In the genomic region with DNA sequence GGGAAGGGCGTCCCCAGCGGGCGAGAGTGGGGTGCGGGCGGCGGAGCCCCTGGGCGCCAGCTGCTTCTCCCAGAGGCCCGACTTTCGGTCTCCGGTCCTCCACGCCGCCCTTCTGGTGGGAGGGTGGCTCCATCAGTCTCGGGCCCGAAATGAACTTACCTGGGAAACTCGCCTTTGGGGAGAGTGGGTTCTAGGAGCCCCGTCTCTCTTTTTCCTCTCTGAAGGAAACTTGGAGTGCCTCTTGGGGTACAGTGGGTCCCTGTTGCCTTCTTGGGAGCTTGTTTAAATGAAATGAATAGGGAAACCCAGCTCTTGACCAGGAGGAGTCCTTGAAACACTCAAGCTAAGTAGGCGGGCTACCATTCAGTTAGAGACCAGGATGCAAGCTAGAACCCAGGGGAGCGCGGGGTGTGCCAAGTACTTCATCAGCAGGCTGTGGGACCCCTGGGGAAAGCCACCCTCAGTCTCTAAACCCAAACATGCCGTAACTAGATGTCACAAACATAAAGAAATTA, we compare ENCODE assay signal across 8 cellular contexts. TPM values are rescaled to one million over a fixed set of nuclear protein-coding genes. Genes with fewer than 3 reads are reported as not detected.
DNase-seq lines count a peak whose midpoint lies in the region; ATAC-seq, FAIRE-seq and TF ChIP-seq lines count a peak whose summit lies in the region.

No MANE protein-coding gene starts in this region.

- peak overlapping the region; percentile 44 to 70 (median 65); a peak in 5 of 6 replicates for H3K4me3 ChIP-seq in HepG2 (replicated peaks in 1 of 3; ENCODE audit: insufficient read depth in 1 of 3, low read depth in 2 of 3, low read length in 3 of 3)

- TF ChIP-seq CTCF in HepG2 (CRISPR knock-in tag; IDR thresholded peaks at IDR 0.05) (no peak), type B pancreatic cell (conservative IDR thresholded peaks at IDR 0.05) (peak; percentile 30)

- intact Hi-C loops in activated naive CD4-positive, alpha-beta T cell treated with anti-CD3 and anti-CD28 coated beads for 36 hours (cut with micrococcal nuclease): loop anchor here (1.0 kb wide), 1 partner anchor 199 kb away; no protein-coding TSS in a partner anchor
- intact Hi-C loops in HepG2 (cut with micrococcal nuclease; ENCODE audit: unreplicated experiment): no loop called here

- no peak overlapping the region for H3K27ac ChIP-seq in HepG2 (ENCODE audit: extremely low read length, insufficient read depth, low read length)

- peak; percentile 7 for ATAC-seq in HepG2

- no peaks in the 10 kb centered on the region for H3K9me3 Mint-ChIP-seq in activated naive CD4-positive, alpha-beta T cell treated with anti-CD3 and anti-CD28 coated beads for 36 hours
- no peaks in the 10 kb centered on the region for H3K9me3 Mint-ChIP-seq in activated naive CD8-positive, alpha-beta T cell treated with anti-CD3 and anti-CD28 coated beads for 36 hours
- no peaks in the 10 kb centered on the region for H3K9me3 Mint-ChIP-seq in type B pancreatic cell

- peaks cover 17% of the 10 kb centered on the region for H3K4me1 ChIP-seq in HepG2 (ENCODE audit: insufficient read depth, low read length)

- H3K27ac Mint-ChIP-seq in activated naive CD4-positive, alpha-beta T cell treated with anti-CD3 and anti-CD28 coated beads for 36 hours: no peak overlapping the region
- no peak overlapping the region for H3K27ac Mint-ChIP-seq in activated naive CD8-positive, alpha-beta T cell treated with anti-CD3 and anti-CD28 coated beads for 36 hours
- H3K27ac Mint-ChIP-seq in type B pancreatic cell: no peak overlapping the region

- H3K36me3 ChIP-seq in HepG2 (replicated peaks in 1 of 2; ENCODE audit: control insufficient read depth in 1 of 2, insufficient read depth in 2 of 2, low read length in 2 of 2): no peaks in the 10 kb centered on the region

- TF ChIP-seq RAD21 in HepG2 (CRISPR knock-in tag; IDR thresholded peaks at IDR 0.05): no peak

- H3K4me3 Mint-ChIP-seq in activated naive CD4-positive, alpha-beta T cell treated with anti-CD3 and anti-CD28 coated beads for 36 hours: peak overlapping the region; percentile 86
- peak overlapping the region; percentile 84 for H3K4me3 Mint-ChIP-seq in activated naive CD8-positive, alpha-beta T cell treated with anti-CD3 and anti-CD28 coated beads for 36 hours
- H3K4me3 Mint-ChIP-seq in type B pancreatic cell: peak overlapping the region; percentile 95

- no peak for FAIRE-seq in HepG2 (lab: Jason Lieb, UNC)

- TF ChIP-seq EP300 in HepG2 (IDR thresholded peaks at IDR 0.05; ENCODE audit: low read depth in 2 of 2, low read length in 2 of 2) (no peak), HepG2 (CRISPR knock-in tag; IDR thresholded peaks at IDR 0.05; ENCODE audit: borderline replicate concordance) (no peak)

- no peak overlapping the region for H2AFZ ChIP-seq in HepG2 (ENCODE audit: low read length)

- peaks cover 9 to 37% of the 10 kb centered on the region in 2 experiments for H3K27me3 ChIP-seq in HepG2 (ENCODE audit: control insufficient read depth in 1 of 2, insufficient read depth in 2 of 2, low read length in 2 of 2)

- in situ Hi-C loops in HepG2 (cut with HindIII; ENCODE audit: extremely low pct_ligation_motif_present, low pct_unique_long_range_greater_than_20kb): no loop called here

- no peaks in the 10 kb centered on the region for H3K9me3 ChIP-seq in HepG2 (ENCODE audit: low read length)

- no peak for TF ChIP-seq POLR2A in HepG2 (IDR thresholded peaks at IDR 0.05; ENCODE audit: insufficient read depth in 1 of 2, low read depth in 2 of 2, low read length in 2 of 2)
- no peak for TF ChIP-seq POLR2A in erythroblast (IDR thresholded peaks at IDR 0.05; ENCODE audit: low read length)

- H3K9ac ChIP-seq in HepG2 (ENCODE audit: insufficient read depth, low read depth, low read length): no peak overlapping the region; the same call in 1 of the 2 replicates

- peak overlapping the region; percentile 77 for H3K4me2 ChIP-seq in HepG2 (ENCODE audit: low read depth, low read length)

- POLR2A ChIA-PET in HepG2 (lab: Yijun Ruan, JAX): no interaction called here

- CTCF ChIA-PET in activated naive CD4-positive, alpha-beta T cell treated with anti-CD3 and anti-CD28 coated beads for 36 hours (lab: Charles Lee): interaction anchor here (0.6 to 1.5 kb wide), 8 partner anchors 15 to 515 kb away, joined by 3 to 6 read pairs (median 3); partner anchors contain the start of gene BCAP29
- CTCF ChIA-PET in HepG2 (lab: Yijun Ruan, JAX; ENCODE audit: low intra/inter-chr PET ratio, low total read pairs): no interaction called here

- no peaks in the 10 kb centered on the region for H3K36me3 Mint-ChIP-seq in activated naive CD4-positive, alpha-beta T cell treated with anti-CD3 and anti-CD28 coated beads for 36 hours (ENCODE audit: low read depth)
- H3K36me3 Mint-ChIP-seq in activated naive CD8-positive, alpha-beta T cell treated with anti-CD3 and anti-CD28 coated beads for 36 hours: no peaks in the 10 kb centered on the region
- no peaks in the 10 kb centered on the region for H3K36me3 Mint-ChIP-seq in type B pancreatic cell

- H3K4me1 Mint-ChIP-seq in activated naive CD4-positive, alpha-beta T cell treated with anti-CD3 and anti-CD28 coated beads for 36 hours (ENCODE audit: low read depth): peaks cover 26% of the 10 kb centered on the region
- H3K4me1 Mint-ChIP-seq in activated naive CD8-positive, alpha-beta T cell treated with anti-CD3 and anti-CD28 coated beads for 36 hours: peaks cover 32% of the 10 kb centered on the region
- no peaks in the 10 kb centered on the region for H3K4me1 Mint-ChIP-seq in type B pancreatic cell (ENCODE audit: unreplicated experiment)

- BruUV-seq in HepG2 (replicated peaks; lab: Mats Ljungman, UMichigan): no TSS peak

- 10% methylated on average over 10 of the region's 20 CpGs for WGBS in HepG2 (ENCODE audit: low lambda C conversion rate)

- no peak for DNase-seq in activated naive CD4-positive, alpha-beta T cell treated with anti-CD3 and anti-CD28 coated beads for 36 hours
- DNase-seq in activated naive CD4-positive, alpha-beta T cell treated with anti-CD3 and anti-CD28 coated beads, Interleukin-2, amount 50 U/mL, for 16 hours: no peak
- no peak for DNase-seq in activated naive CD8-positive, alpha-beta T cell treated with anti-CD3 and anti-CD28 coated beads for 36 hours
- no peak for DNase-seq in HepG2 (ENCODE audit: low spot score)
- DNase-seq in type B pancreatic cell (ENCODE audit: extremely low spot score, unreplicated experiment): no peak
- DNase-seq in NCI-H446 (lab: John Stamatoyannopoulos, UW): no peak
- no peak for DNase-seq in GM03348 (ENCODE audit: low spot score)
- DNase-seq in erythroblast (lab: John Stamatoyannopoulos, UW): no peak

- no peaks in the 10 kb centered on the region; the same call in 1 of the 2 replicates for H4K20me1 ChIP-seq in HepG2 (ENCODE audit: insufficient read depth, low read length)

- H3K27me3 Mint-ChIP-seq in activated naive CD4-positive, alpha-beta T cell treated with anti-CD3 and anti-CD28 coated beads for 36 hours (ENCODE audit: low read depth): peaks cover 29% of the 10 kb centered on the region
- H3K27me3 Mint-ChIP-seq in activated naive CD8-positive, alpha-beta T cell treated with anti-CD3 and anti-CD28 coated beads for 36 hours: peaks cover 60% of the 10 kb centered on the region
- peaks cover 81% of the 10 kb centered on the region for H3K27me3 Mint-ChIP-seq in type B pancreatic cell

- no peaks in the 10 kb centered on the region for H3K79me2 ChIP-seq in HepG2 (ENCODE audit: insufficient read depth, low read length)

TF ChIP-seq in HepG2, 621 proteins besides CTCF, POLR2A, EP300 and RAD21 (continues in another document):
- no peak for TF ChIP-seq SUZ12 (IDR thresholded peaks at IDR 0.05; ENCODE audit: low read depth, low read length)
- 0 out of 2 replicates have a peak, but pooled peaks have one; percentile 19 for TF ChIP-seq ZNF724P (CRISPR knock-in tag; IDR thresholded peaks at IDR 0.05; ENCODE audit: borderline replicate concordance)
- TF ChIP-seq ZFY (CRISPR knock-in tag; IDR thresholded peaks at IDR 0.05): 0 out of 2 replicates have a peak, but pooled peaks have one; percentile 21

RNA-seq across cellular contexts. Expression of gene SLC26A4, which starts 1.3 kb away (rescaled TPM):
- total RNA-seq in activated naive CD4-positive, alpha-beta T cell treated with anti-CD3 and anti-CD28 coated beads for 36 hours: 1 to 10 TPM in 1 of 2 experiments, under 1 TPM in 1; 0.74 to 1.3 TPM
- 1 to 10 TPM in 1 of 2 experiments, under 1 TPM in 1; 0.82 to 1.2 TPM for total RNA-seq in activated naive CD8-positive, alpha-beta T cell treated with anti-CD3 and anti-CD28 coated beads for 36 hours
- total RNA-seq in HepG2 (2016; rRNA removed; fragmentation: Illumina TruSeq; extraction: Trizol) (0.11 TPM in 1 of 2 replicates, not detected in the other), type B pancreatic cell (ENCODE audit: low replicate concordance) (not detected in 2 replicates)
- total RNA-seq in HepG2 (2016; cell fraction: cytosol; rRNA removed; fragmentation: Illumina TruSeq; extraction: Trizol; ENCODE audit: low read depth): 0.09 TPM in 1 of 2 replicates, not detected in the other
- total RNA-seq in HepG2 (2016; cell fraction: insoluble cytoplasmic fraction; rRNA removed; fragmentation: Illumina TruSeq; extraction: Trizol): 0.04 and 0.22 TPM in 2 replicates
- not detected in 2 replicates for total RNA-seq in HepG2 (2016; cell fraction: membrane; rRNA removed; fragmentation: Illumina TruSeq; extraction: Trizol)
- total RNA-seq in HepG2 (2016; cell fraction: nucleus; rRNA removed; fragmentation: Illumina TruSeq; extraction: Trizol): 0.28 TPM in 1 of 2 replicates, not detected in the other
- 0.08 and 0.10 TPM in 2 replicates for polyA plus RNA-seq in HepG2 (2011; rRNA removed)
- 0.04 and 0.09 TPM in 2 replicates for polyA plus RNA-seq in HepG2 (2011; cell fraction: cytosol; rRNA removed)
- 0.23 and 0.29 TPM in 2 replicates for polyA plus RNA-seq in HepG2 (2011; cell fraction: nucleus; rRNA removed)
- polyA plus RNA-seq in HepG2 (2012): 0.03 and 0.12 TPM in 2 replicates
- polyA plus RNA-seq in HepG2 (2016; cell fraction: cytosol; fragmentation: Illumina TruSeq; extraction: Trizol; ENCODE audit: low read depth): not detected in 2 replicates
- not detected in 2 replicates for polyA plus RNA-seq in HepG2 (2016; cell fraction: insoluble cytoplasmic fraction; fragmentation: Illumina TruSeq; extraction: Trizol; ENCODE audit: low read depth)
- polyA plus RNA-seq in HepG2 (2016; cell fraction: membrane; fragmentation: Illumina TruSeq; extraction: Trizol; ENCODE audit: low read depth): not detected in 2 replicates
- polyA plus RNA-seq in HepG2 (2016; cell fraction: nucleus; fragmentation: Illumina TruSeq; extraction: Trizol; ENCODE audit: insufficient read depth, low read depth): 0.08 TPM in 1 of 2 replicates, not detected in the other
- 0.09 and 0.20 TPM in 2 replicates for polyA minus RNA-seq in HepG2 (2011; rRNA and poly(A)+ RNA removed; ENCODE audit: low replicate concordance)
- 0.30 TPM in 1 of 2 replicates, not detected in the other for polyA minus RNA-seq in HepG2 (2011; cell fraction: cytosol; rRNA and poly(A)+ RNA removed)
- polyA minus RNA-seq in HepG2 (2011; cell fraction: nucleus; rRNA and poly(A)+ RNA removed): 0.25 and 1.5 TPM in 2 replicates
